ENCODE assay signal across 7 cellular contexts in genomic region chr2:217943379-217944321, GRCh38. TPM values are rescaled to one million over a fixed set of nuclear protein-coding genes. Genes with fewer than 3 reads are reported as not detected.
DNase-seq lines count a peak whose midpoint lies in the region; ATAC-seq, FAIRE-seq and TF ChIP-seq lines count a peak whose summit lies in the region.

No MANE protein-coding gene starts in this region.

- no peaks in the 10 kb centered on the region for H3K36me3 Mint-ChIP-seq in activated T-helper 2 cell treated with anti-CD3 and anti-CD28 coated beads, Interferon-gamma antibody, Interleukin-2, Interleukin-4, amounts not matched to agents 10 μg/mL and 5 μg/mL and 100 μg/mL, durations not matched to agents 14 hours and 24 hours and 36 hours (ENCODE audit: low read depth)

- H3K27me3 Mint-ChIP-seq in activated T-helper 2 cell treated with anti-CD3 and anti-CD28 coated beads, Interferon-gamma antibody, Interleukin-2, Interleukin-4, amounts not matched to agents 10 μg/mL and 5 μg/mL and 100 μg/mL, durations not matched to agents 14 hours and 24 hours and 36 hours (ENCODE audit: low read depth): peaks cover 19% of the 10 kb centered on the region

- H3K4me1 Mint-ChIP-seq in activated T-helper 2 cell treated with anti-CD3 and anti-CD28 coated beads, Interferon-gamma antibody, Interleukin-2, Interleukin-4, amounts not matched to agents 10 μg/mL and 5 μg/mL and 100 μg/mL, durations not matched to agents 14 hours and 24 hours and 36 hours (ENCODE audit: low read depth): no peaks in the 10 kb centered on the region

- no peak for TF ChIP-seq CTCF in breast epithelium (IDR thresholded peaks at IDR 0.05)
- TF ChIP-seq CTCF in kidney epithelial cell (IDR thresholded peaks at IDR 0.05; ENCODE audit: insufficient read depth, low read length, poor library complexity, severe bottlenecking): peak; percentile 56

- H3K4me1 ChIP-seq in breast epithelium (peaks cover 0 to 15% of the 10 kb centered on the region in 2 donors), small intestine (ENCODE audit: control insufficient read depth in 2 of 2, insufficient read depth in 1 of 2, low read depth in 1 of 2, low read length in 1 of 2) (no peaks in the 10 kb centered on the region)

- ATAC-seq in GM21737 (IDR thresholded peaks at IDR 0.05; ENCODE audit: unreplicated experiment): no peak

- DNase-seq in GM03348 (ENCODE audit: low spot score) (peak; percentile 96), NCI-H2227 treated with DMSO at 0.1 percent for 48 hours (lab: John Stamatoyannopoulos, UW) (peak; percentile 64), breast epithelium (ENCODE audit: low spot score in 2 of 2) (peak; percentile 65 to 74), kidney epithelial cell (ENCODE audit: low read depth) (no peak), small intestine (peak; percentile 27)
- no peak for DNase-seq in activated T-helper 2 cell treated with anti-CD3 and anti-CD28 coated beads, Interferon-gamma antibody, Interleukin-2, Interleukin-4, amounts not matched to agents 10 μg/mL and 5 μg/mL and 100 μg/mL, durations not matched to agents 14 hours and 24 hours and 36 hours (ENCODE audit: low spot score)

- no peaks in the 10 kb centered on the region for H3K9me3 Mint-ChIP-seq in activated T-helper 2 cell treated with anti-CD3 and anti-CD28 coated beads, Interferon-gamma antibody, Interleukin-2, Interleukin-4, amounts not matched to agents 10 μg/mL and 5 μg/mL and 100 μg/mL, durations not matched to agents 14 hours and 24 hours and 36 hours

- H3K27me3 ChIP-seq in breast epithelium (no peaks in the 10 kb centered on the region), kidney epithelial cell (ENCODE audit: control insufficient read depth, insufficient read depth, low read length) (peaks cover 2% of the 10 kb centered on the region), small intestine (ENCODE audit: control insufficient read depth in 2 of 2, insufficient read depth in 2 of 2, low read length in 2 of 2) (no peaks in the 10 kb centered on the region)

- H3K36me3 ChIP-seq in breast epithelium (no peaks in the 10 kb centered on the region), kidney epithelial cell (ENCODE audit: control insufficient read depth, insufficient read depth, low read length) (no peaks in the 10 kb centered on the region), small intestine (ENCODE audit: control insufficient read depth in 2 of 2, insufficient read depth in 2 of 2, low read length in 2 of 2) (no peaks in the 10 kb centered on the region)

- no peak overlapping the region for H3K27ac Mint-ChIP-seq in activated T-helper 2 cell treated with anti-CD3 and anti-CD28 coated beads, Interferon-gamma antibody, Interleukin-2, Interleukin-4, amounts not matched to agents 10 μg/mL and 5 μg/mL and 100 μg/mL, durations not matched to agents 14 hours and 24 hours and 36 hours

- H3K9me3 ChIP-seq in breast epithelium: no peaks in the 10 kb centered on the region
- H3K9me3 ChIP-seq in small intestine (ENCODE audit: control insufficient read depth, low read depth): no peaks in the 10 kb centered on the region

- H3K4me3 ChIP-seq in breast epithelium (peak overlapping the region; percentile 59 to 76 (median 59)), kidney epithelial cell (ENCODE audit: low read depth, low read length) (peak overlapping the region; percentile 69), small intestine (ENCODE audit: low read depth in 1 of 2, low read length in 2 of 2) (peak overlapping the region; percentile 19 to 39)

- 3 to 10% (median 8%) methylated on average over 16 of the region's 16 CpGs for WGBS in small intestine, 3 donors

- no peak for TF ChIP-seq POLR2A in breast epithelium (IDR thresholded peaks at IDR 0.05)

- FAIRE-seq in small intestine (lab: Jason Lieb, UNC): no peak

- intact Hi-C loops in breast epithelium (cut with DNase I; ENCODE audit: low total_unique reads): no loop called here
- intact Hi-C loops in activated T-helper 2 cell treated with anti-CD3 and anti-CD28 coated beads, Interferon-gamma antibody, Interleukin-2, Interleukin-4, amounts not matched to agents 10 μg/mL and 5 μg/mL and 100 μg/mL, durations not matched to agents 14 hours and 24 hours and 36 hours (cut with micrococcal nuclease): no loop called here

- H3K4me3 Mint-ChIP-seq in activated T-helper 2 cell treated with anti-CD3 and anti-CD28 coated beads, Interferon-gamma antibody, Interleukin-2, Interleukin-4, amounts not matched to agents 10 μg/mL and 5 μg/mL and 100 μg/mL, durations not matched to agents 14 hours and 24 hours and 36 hours (ENCODE audit: low read depth): no peak overlapping the region

- H3K27ac ChIP-seq in breast epithelium: peak overlapping the region; percentile 80 to 96
- H3K27ac ChIP-seq in small intestine (ENCODE audit: low read depth in 1 of 2, low read length in 1 of 2): peak overlapping the region in 1 of 2 donors; percentile 84

RNA-seq across cellular contexts. Expression of gene TNS1, which starts 59.1 kb away (rescaled TPM):
- total RNA-seq in breast epithelium (100 to 1,000 TPM; 141 to 577 (median 154) TPM), kidney epithelial cell (54.5 and 70.6 TPM in 2 replicates)
- polyA plus RNA-seq in small intestine: 10 to 100 TPM in 1 of 3 donors, 1 to 10 TPM in 2; 1.3 to 52.1 (median 8.6) TPM
- 0.46 and 0.91 TPM in 2 replicates for total RNA-seq in activated T-helper 2 cell treated with anti-CD3 and anti-CD28 coated beads, Interferon-gamma antibody, Interleukin-2, Interleukin-4, amounts not matched to agents 10 μg/mL and 5 μg/mL and 100 μg/mL, durations not matched to agents 14 hours and 24 hours and 36 hours

Comparison
In these comparisons a context has a peak if more than half of its experiments do, and no peak if none do; other contexts are left out.
1. DNase-seq: peak in GM03348 (single experiment), NCI-H2227 treated with DMSO at 0.1 percent for 48 hours (single experiment), breast epithelium (2 of 2) and small intestine (single experiment); none in kidney epithelial cell (single experiment) and activated T-helper 2 cell treated with anti-CD3 and anti-CD28 coated beads, Interferon-gamma antibody, Interleukin-2, Interleukin-4, amounts not matched to agents 10 μg/mL and 5 μg/mL and 100 μg/mL, durations not matched to agents 14 hours and 24 hours and 36 hours (single experiment).
2. RNA of gene TNS1, which starts 59.1 kb away (total RNA-seq): 141 to 577 TPM in breast epithelium and 54.5 to 70.6 TPM in kidney epithelial cell; 0.46 to 0.91 TPM in activated T-helper 2 cell treated with anti-CD3 and anti-CD28 coated beads, Interferon-gamma antibody, Interleukin-2, Interleukin-4, amounts not matched to agents 10 μg/mL and 5 μg/mL and 100 μg/mL, durations not matched to agents 14 hours and 24 hours and 36 hours; every median in the first group is over 10 times any median in the second.
3. Peak in every context shown above with its lines, with median percentiles within 50 percentile points of each other: H3K4me3 ChIP-seq.